Comparison of ENCODE assay signal across 26 cellular contexts in the genomic region with DNA sequence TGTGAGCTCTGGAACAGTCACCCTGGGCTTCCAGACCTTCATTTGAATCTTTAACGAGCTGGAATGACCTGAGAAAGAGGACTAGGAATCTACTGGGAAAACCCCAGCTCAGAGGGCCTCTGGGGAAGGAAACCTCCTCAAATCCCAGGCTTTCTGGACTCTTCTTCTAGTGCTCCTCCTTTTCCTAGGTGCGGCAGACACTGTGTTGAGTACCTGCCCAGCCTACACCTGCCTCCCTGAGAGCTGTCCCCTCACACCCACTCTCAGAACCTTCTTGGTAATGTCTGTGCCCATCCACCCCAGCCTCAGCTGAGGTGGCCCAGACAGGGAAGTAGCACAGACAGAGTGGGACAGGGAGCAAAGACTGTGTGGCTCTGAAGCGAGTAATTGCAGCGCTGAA.
"Had no signal": no experiment of that assay in that cellular context is flagged by ENCODE, and none has a peak within 500 bp of the region (broad histone marks: within the 10 kb centered on the region; RNA-seq: fewer than 3 reads in every experiment).

No MANE protein-coding gene starts in this region.

- H3K36me3 Mint-ChIP-seq: memory B cell; mesothelial cell of epicardium; natural killer cell treated with Interleukin-12 subunit alpha and Interleukin-12 subunit beta and Interleukin-15 and Interleukin-18, amount 100 ng/mL, for 72 hours; neural progenitor cell; stimulated activated memory B cell treated with anti-CD40 and anti-IgM and Interleukin-4, amounts not matched to agents 10 μg/mL and 1 μg/mL and 100 μg/mL, for 72 hours; type B pancreatic cell had no signal

- H3K4me3 Mint-ChIP-seq: memory B cell; mesothelial cell of epicardium; naive B cell; natural killer cell treated with Interleukin-12 subunit alpha and Interleukin-12 subunit beta and Interleukin-15 and Interleukin-18, amount 100 ng/mL, for 72 hours; neural progenitor cell; stimulated activated memory B cell treated with anti-CD40 and anti-IgM and Interleukin-4, amounts not matched to agents 10 μg/mL and 1 μg/mL and 100 μg/mL, for 72 hours; type B pancreatic cell had no signal

- H3K27ac Mint-ChIP-seq: memory B cell; mesothelial cell of epicardium; natural killer cell treated with Interleukin-12 subunit alpha and Interleukin-12 subunit beta and Interleukin-15 and Interleukin-18, amount 100 ng/mL, for 72 hours; stimulated activated memory B cell treated with anti-CD40 and anti-IgM and Interleukin-4, amounts not matched to agents 10 μg/mL and 1 μg/mL and 100 μg/mL, for 72 hours; type B pancreatic cell had no signal

- H3K79me2 ChIP-seq: hepatocyte had no signal

- H3K27me3 ChIP-seq: foreskin keratinocyte, right atrium auricular region, sigmoid colon, testis had no signal

- DNase-seq: dorsolateral prefrontal cortex; effector CD8-positive, alpha-beta T cell; foreskin keratinocyte; heart left ventricle; kidney; mucosa of descending colon; naive B cell; sigmoid colon; stimulated activated CD4-positive, alpha-beta T cell treated with anti-CD3 and anti-CD28 coated beads, Interleukin-4, amount 100 ng/mL, for 4 hours; stimulated activated naive CD8-positive, alpha-beta T cell treated with anti-CD3 and anti-CD28 coated beads, Interleukin-15, Interleukin-2, amounts not matched to agents 100 U/mL and 50 U/mL, for 24 hours; substantia nigra; testis; tibial artery had no signal

- H3K9me3 Mint-ChIP-seq: memory B cell; mesothelial cell of epicardium; natural killer cell treated with Interleukin-12 subunit alpha and Interleukin-12 subunit beta and Interleukin-15 and Interleukin-18, amount 100 ng/mL, for 72 hours; stimulated activated memory B cell treated with anti-CD40 and anti-IgM and Interleukin-4, amounts not matched to agents 10 μg/mL and 1 μg/mL and 100 μg/mL, for 72 hours had no signal

- H3K9me3 ChIP-seq: esophagus muscularis mucosa, gastroesophageal sphincter, heart left ventricle, mucosa of descending colon, prostate gland, right atrium auricular region, sigmoid colon, testis, tibial artery had no signal

- H3K27ac ChIP-seq: dorsolateral prefrontal cortex, esophagus muscularis mucosa, foreskin keratinocyte, gastroesophageal sphincter, heart left ventricle, hepatocyte, neural progenitor cell, prostate gland, right atrium auricular region, sigmoid colon, testis, tibial artery had no signal

- H3K9ac ChIP-seq: neural progenitor cell had no signal

- H3K4me3 ChIP-seq: dorsolateral prefrontal cortex, esophagus muscularis mucosa, gastroesophageal sphincter, heart left ventricle, hepatocyte, lung, mucosa of descending colon, neural progenitor cell, prostate gland, right atrium auricular region, sigmoid colon, testis, tibial artery had no signal

- H2AFZ ChIP-seq: hepatocyte, neural progenitor cell had no signal

- ATAC-seq: foreskin keratinocyte; gastroesophageal sphincter; heart left ventricle; left lobe of liver; mucosa of descending colon; natural killer cell treated with Interleukin-12 subunit alpha and Interleukin-12 subunit beta and Interleukin-15 and Interleukin-18, amount 100 ng/mL, for 72 hours; stimulated activated memory B cell treated with anti-CD40 and anti-IgM and Interleukin-4, amounts not matched to agents 10 μg/mL and 1 μg/mL and 100 μg/mL, for 72 hours; stimulated activated naive CD8-positive, alpha-beta T cell treated with anti-CD3 and anti-CD28 coated beads, Interleukin-15, Interleukin-2, amounts not matched to agents 100 U/mL and 50 U/mL, for 24 hours had no signal

- H3K36me3 ChIP-seq: esophagus muscularis mucosa, gastroesophageal sphincter, heart left ventricle, neural progenitor cell, prostate gland, right atrium auricular region, sigmoid colon, tibial artery had no signal

- H3K4me1 ChIP-seq: foreskin keratinocyte, prostate gland, right atrium auricular region, testis had no signal

- H3K4me2 ChIP-seq: hepatocyte, neural progenitor cell had no signal
